ENCODE assay signal across 22 cellular contexts in genomic region chr21:15423676-15424445, GRCh38.
"Had no signal": no experiment of that assay in that cellular context is flagged by ENCODE, and none has a peak within 500 bp of the region (broad histone marks: within the 10 kb centered on the region; RNA-seq: fewer than 3 reads in every experiment).

No MANE protein-coding gene starts in this region.

- H3K27ac ChIP-seq: coronary artery, esophagus squamous epithelium, suprapubic skin had no signal

- H3K27ac Mint-ChIP-seq: activated CD4-positive, alpha-beta T cell treated with anti-CD3 and anti-CD28 coated beads, Interleukin-2, amount 10 ng/mL, durations not matched to agents 24 days and 14 days; activated naive CD8-positive, alpha-beta T cell treated with anti-CD3 and anti-CD28 coated beads, Interleukin-2, amount 10 ng/mL, durations not matched to agents 7 days and 5 days; activated T-helper 1 cell treated with anti-CD3 and anti-CD28 coated beads, Interleukin-12 subunit alpha, Interleukin-12 subunit beta, Interleukin-2, Interleukin-4 antibody, amounts not matched to agents 30 ng/mL and 10 ng/mL and 1 ng/mL, durations not matched to agents 14 hours and 24 hours and 36 hours; type B pancreatic cell had no signal

- H3K9me3 Mint-ChIP-seq: activated CD4-positive, alpha-beta T cell treated with anti-CD3 and anti-CD28 coated beads, Interleukin-2, amount 10 ng/mL, durations not matched to agents 24 days and 14 days; activated T-helper 1 cell treated with anti-CD3 and anti-CD28 coated beads, Interleukin-12 subunit alpha, Interleukin-12 subunit beta, Interleukin-2, Interleukin-4 antibody, amounts not matched to agents 30 ng/mL and 10 ng/mL and 1 ng/mL, durations not matched to agents 14 hours and 24 hours and 36 hours; central memory CD8-positive, alpha-beta T cell; naive thymus-derived CD4-positive, alpha-beta T cell had no signal

- H3K4me1 Mint-ChIP-seq: central memory CD8-positive, alpha-beta T cell had no signal

- DNase-seq: activated CD4-positive, alpha-beta T cell treated with anti-CD3 and anti-CD28 coated beads, Interleukin-2, amount 10 ng/mL, durations not matched to agents 24 days and 14 days; activated CD4-positive, CD25-positive, alpha-beta regulatory T cell; activated CD8-positive, alpha-beta memory T cell treated with anti-CD3 and anti-CD28 coated beads for 24 hours; activated naive CD8-positive, alpha-beta T cell treated with anti-CD3 and anti-CD28 coated beads, Interleukin-2, amount 10 ng/mL, durations not matched to agents 7 days and 5 days; brain microvascular endothelial cell; effector CD4-positive, alpha-beta T cell; esophagus squamous epithelium; glutamatergic neuron; hypothalamus; islet precursor cell; naive thymus-derived CD4-positive, alpha-beta T cell; occipital lobe; stimulated activated CD4-positive, alpha-beta T cell treated with anti-CD3 and anti-CD28 coated beads, Interleukin-4, amount 100 ng/mL, for 4 hours; stimulated activated CD8-positive, alpha-beta memory T cell treated with anti-CD3 and anti-CD28 coated beads, Interleukin-4, amount 100 ng/mL, for 48 hours; stimulated activated naive CD4-positive, alpha-beta T cell treated with Interleukin-2 at 50 U/mL for 16 hours had no signal

- H3K4me3 Mint-ChIP-seq: activated CD4-positive, alpha-beta T cell treated with anti-CD3 and anti-CD28 coated beads, Interleukin-2, amount 10 ng/mL, durations not matched to agents 24 days and 14 days; activated naive CD8-positive, alpha-beta T cell treated with anti-CD3 and anti-CD28 coated beads, Interleukin-2, amount 10 ng/mL, durations not matched to agents 7 days and 5 days; activated T-helper 1 cell treated with anti-CD3 and anti-CD28 coated beads, Interleukin-12 subunit alpha, Interleukin-12 subunit beta, Interleukin-2, Interleukin-4 antibody, amounts not matched to agents 30 ng/mL and 10 ng/mL and 1 ng/mL, durations not matched to agents 14 hours and 24 hours and 36 hours; central memory CD8-positive, alpha-beta T cell; naive thymus-derived CD4-positive, alpha-beta T cell; type B pancreatic cell had no signal

- H3K36me3 ChIP-seq: brain microvascular endothelial cell, esophagus squamous epithelium, suprapubic skin had no signal

- H3K27me3 Mint-ChIP-seq: activated naive CD8-positive, alpha-beta T cell treated with anti-CD3 and anti-CD28 coated beads, Interleukin-2, amount 10 ng/mL, durations not matched to agents 7 days and 5 days; central memory CD8-positive, alpha-beta T cell; naive thymus-derived CD4-positive, alpha-beta T cell; type B pancreatic cell had no signal

- H3K9me3 ChIP-seq: esophagus squamous epithelium, suprapubic skin had no signal

- H3K36me3 Mint-ChIP-seq: activated naive CD8-positive, alpha-beta T cell treated with anti-CD3 and anti-CD28 coated beads, Interleukin-2, amount 10 ng/mL, durations not matched to agents 7 days and 5 days; naive thymus-derived CD4-positive, alpha-beta T cell; type B pancreatic cell had no signal

- H3K4me1 ChIP-seq: suprapubic skin had no signal

- H3K4me3 ChIP-seq: coronary artery, esophagus squamous epithelium, skin epidermis, suprapubic skin had no signal

- ATAC-seq: left lobe of liver; naive thymus-derived CD4-positive, alpha-beta T cell had no signal

- H3K27me3 ChIP-seq: brain microvascular endothelial cell, esophagus squamous epithelium, suprapubic skin had no signal
